ENCODE assay signal across 18 cellular contexts in genomic region chr3:191358929-191359328, GRCh38. TPM values are rescaled to one million over a fixed set of nuclear protein-coding genes. Genes with fewer than 3 reads are reported as not detected.
A peak's percentile ranks its signal among the peaks of the same experiment; 100 is the strongest.
DNase-seq lines count a peak whose midpoint lies in the region; ATAC-seq and TF ChIP-seq lines count a peak whose summit lies in the region.
"Had no signal": no experiment of that assay in that cellular context is flagged by ENCODE, and none has a peak within 500 bp of the region (broad histone marks: within the 10 kb centered on the region; RNA-seq: fewer than 3 reads in every experiment).

No MANE protein-coding gene starts in this region.

- H3K4me3 Mint-ChIP-seq in activated T-cell treated with anti-CD3 and anti-CD28 coated beads, Interleukin-2, amount 50 U/mL, for 72 hours = peak overlapping the region in 1 of 2 donors; percentile 62
- peak overlapping the region; percentile 12; the same call in 1 of the 2 replicates for H3K4me3 Mint-ChIP-seq in WTC11
- peak overlapping the region; percentile 4 to 43 for H3K4me3 Mint-ChIP-seq in stimulated activated naive B cell treated with anti-CD40 and anti-IgM and Interleukin-4, amounts not matched to agents 10 μg/mL and 1 μg/mL and 100 μg/mL, for 72 hours
- H3K4me3 Mint-ChIP-seq: activated CD4-positive, alpha-beta memory T cell treated with anti-CD3 and anti-CD28 coated beads, Interleukin-2, amount 10 ng/mL, durations not matched to agents 7 days and 5 days; activated naive CD8-positive, alpha-beta T cell; neural crest cell had no signal

- POLR2A ChIA-PET in WTC11 (lab: Charles Lee) = no interaction called here

- CTCF ChIA-PET in WTC11 (lab: Charles Lee) = interaction anchor here (1.7 kb wide), 1 partner anchor 115 kb away, joined by 4 read pairs; no protein-coding TSS in a partner anchor

- H4K20me1 ChIP-seq in GM23248 (ENCODE audit: insufficient read depth) = no peaks in the 10 kb centered on the region

- ATAC-seq in activated T-cell treated with anti-CD3 and anti-CD28 coated beads, Interleukin-2, amount 50 U/mL, for 72 hours (replicated peaks in 1 of 2) = peak in 1 of 2 donors; percentile 51
- ATAC-seq in HG02852 (IDR thresholded peaks at IDR 0.05; ENCODE audit: unreplicated experiment) (peak; percentile 39), WTC11 (peak; percentile 58), aorta (ENCODE audit: low FRiP score) (no peak), HG03469 (IDR thresholded peaks at IDR 0.05; ENCODE audit: unreplicated experiment) (no peak)
- ATAC-seq in stimulated activated naive B cell treated with anti-CD40 and anti-IgM and Interleukin-4, amounts not matched to agents 10 μg/mL and 1 μg/mL and 100 μg/mL, for 72 hours (replicated peaks) = peak; percentile 51 to 66

- peaks cover 86% of the 10 kb centered on the region for H3K79me2 ChIP-seq in GM23248 (ENCODE audit: insufficient read depth)

- H3K9me2 ChIP-seq in GM23248 (ENCODE audit: insufficient read depth) = no peaks in the 10 kb centered on the region

- H3K36me3 ChIP-seq in aorta (ENCODE audit: control insufficient read depth in 1 of 2, insufficient read depth in 2 of 2, low read length in 1 of 2) (peaks cover 7 to 11% of the 10 kb centered on the region in 2 donors), GM23248 (ENCODE audit: low read depth) (peaks cover 52% of the 10 kb centered on the region)

- H3K27ac ChIP-seq in aorta (ENCODE audit: low read depth in 1 of 2, low read length in 2 of 2) (no peak overlapping the region), GM23248 (no peak overlapping the region)
- H3K27ac ChIP-seq: KMS-11, PC-9 had no signal

- intact Hi-C loops in aorta (cut with DNase I) = no loop called here

- H3K9me3 Mint-ChIP-seq in activated T-cell treated with anti-CD3 and anti-CD28 coated beads, Interleukin-2, amount 50 U/mL, for 72 hours = no peaks in the 10 kb centered on the region
- no peaks in the 10 kb centered on the region for H3K9me3 Mint-ChIP-seq in WTC11
- H3K9me3 Mint-ChIP-seq in stimulated activated naive B cell treated with anti-CD40 and anti-IgM and Interleukin-4, amounts not matched to agents 10 μg/mL and 1 μg/mL and 100 μg/mL, for 72 hours = no peaks in the 10 kb centered on the region
- H3K9me3 Mint-ChIP-seq: activated CD4-positive, alpha-beta memory T cell treated with anti-CD3 and anti-CD28 coated beads, Interleukin-2, amount 10 ng/mL, durations not matched to agents 7 days and 5 days; neural crest cell had no signal

- H3K4me2 ChIP-seq in GM23248 (ENCODE audit: unreplicated experiment) = no peak overlapping the region
- H3K4me2 ChIP-seq: KMS-11 had no signal

- peaks cover 16% of the 10 kb centered on the region for H3K4me1 Mint-ChIP-seq in activated T-cell treated with anti-CD3 and anti-CD28 coated beads, Interleukin-2, amount 50 U/mL, for 72 hours (ENCODE audit: low read depth)
- H3K4me1 Mint-ChIP-seq in WTC11 = peaks cover 71% of the 10 kb centered on the region
- peaks cover 32 to 41% of the 10 kb centered on the region in 2 donors for H3K4me1 Mint-ChIP-seq in stimulated activated naive B cell treated with anti-CD40 and anti-IgM and Interleukin-4, amounts not matched to agents 10 μg/mL and 1 μg/mL and 100 μg/mL, for 72 hours

- no peak overlapping the region for H2AFZ ChIP-seq in GM23248
- H2AFZ ChIP-seq: PC-9 had no signal

- no peak for DNase-seq in activated T-cell treated with anti-CD3 and anti-CD28 coated beads, Interleukin-2, amount 50 U/mL, for 72 hours
- no peak for DNase-seq in activated T-cell treated with anti-CD3 and anti-CD28 coated beads, Interleukin-2, amount 50 U/mL, for 1 hour
- no peak for DNase-seq in WTC11 (ENCODE audit: low spot score)
- DNase-seq in stimulated activated naive B cell treated with anti-CD40 and anti-IgM and Interleukin-4, amounts not matched to agents 10 μg/mL and 1 μg/mL and 100 μg/mL, for 72 hours = no peak
- no peak for DNase-seq in aorta
- no peak for DNase-seq in GM23248
- DNase-seq: activated CD4-positive, alpha-beta memory T cell treated with anti-CD3 and anti-CD28 coated beads, Interleukin-2, amount 10 ng/mL, durations not matched to agents 7 days and 5 days; DMS 273 treated with DMSO at 0.1 percent for 48 hours; kidney glomerular epithelial cell; PC-9; T-helper 2 cell had no signal

- WGBS in aorta, 2 donors = 92 to 95% methylated on average over 2 of the region's 2 CpGs
- WGBS in GM23248 (ENCODE audit: low coverage in 1 of 2, low lambda C conversion rate in 2 of 2, missing lambda C conversion rate in 2 of 2), 2 experiments = 75 to 76% methylated on average over 2 of the region's 2 CpGs

- in situ Hi-C loops in GM23248 (cut with MboI) = no loop called here

- peaks cover 0 to 2% of the 10 kb centered on the region in 2 donors for H3K4me1 ChIP-seq in aorta (ENCODE audit: control insufficient read depth in 1 of 2, insufficient read depth in 2 of 2, low read length in 2 of 2)
- peaks cover 23% of the 10 kb centered on the region for H3K4me1 ChIP-seq in GM23248 (ENCODE audit: insufficient read depth)

- H3K27ac Mint-ChIP-seq in activated T-cell treated with anti-CD3 and anti-CD28 coated beads, Interleukin-2, amount 50 U/mL, for 72 hours = peak overlapping the region; percentile 39
- peak overlapping the region; percentile 83 for H3K27ac Mint-ChIP-seq in WTC11
- peak overlapping the region; percentile 27 for H3K27ac Mint-ChIP-seq in stimulated activated naive B cell treated with anti-CD40 and anti-IgM and Interleukin-4, amounts not matched to agents 10 μg/mL and 1 μg/mL and 100 μg/mL, for 72 hours
- H3K27ac Mint-ChIP-seq: activated CD4-positive, alpha-beta memory T cell treated with anti-CD3 and anti-CD28 coated beads, Interleukin-2, amount 10 ng/mL, durations not matched to agents 7 days and 5 days; activated naive CD8-positive, alpha-beta T cell had no signal

- no peak overlapping the region for H3K9ac ChIP-seq in GM23248
- H3K9ac ChIP-seq: KMS-11 had no signal

- peaks cover 31% of the 10 kb centered on the region for H3F3A ChIP-seq in GM23248 (ENCODE audit: insufficient read depth)

- TF ChIP-seq CTCF in WTC11 (IDR thresholded peaks at IDR 0.05) = no peak

- peaks cover 0 to 2% of the 10 kb centered on the region in 2 donors for H3K36me3 Mint-ChIP-seq in activated T-cell treated with anti-CD3 and anti-CD28 coated beads, Interleukin-2, amount 50 U/mL, for 72 hours (ENCODE audit: insufficient read depth in 2 of 2)
- H3K36me3 Mint-ChIP-seq in WTC11 = peaks cover 21% of the 10 kb centered on the region
- H3K36me3 Mint-ChIP-seq in stimulated activated naive B cell treated with anti-CD40 and anti-IgM and Interleukin-4, amounts not matched to agents 10 μg/mL and 1 μg/mL and 100 μg/mL, for 72 hours = peaks cover 31 to 54% of the 10 kb centered on the region in 2 donors
- H3K36me3 Mint-ChIP-seq: activated naive CD8-positive, alpha-beta T cell had no signal

- H3K27me3 Mint-ChIP-seq in activated T-cell treated with anti-CD3 and anti-CD28 coated beads, Interleukin-2, amount 50 U/mL, for 72 hours (ENCODE audit: low read depth) = no peaks in the 10 kb centered on the region
- H3K27me3 Mint-ChIP-seq in WTC11 (ENCODE audit: low read depth) = no peaks in the 10 kb centered on the region
- no peaks in the 10 kb centered on the region for H3K27me3 Mint-ChIP-seq in stimulated activated naive B cell treated with anti-CD40 and anti-IgM and Interleukin-4, amounts not matched to agents 10 μg/mL and 1 μg/mL and 100 μg/mL, for 72 hours
- H3K27me3 Mint-ChIP-seq: activated CD4-positive, alpha-beta memory T cell treated with anti-CD3 and anti-CD28 coated beads, Interleukin-2, amount 10 ng/mL, durations not matched to agents 7 days and 5 days; activated naive CD8-positive, alpha-beta T cell had no signal

- H3K27me3 ChIP-seq in aorta (ENCODE audit: control insufficient read depth in 1 of 2, insufficient read depth in 2 of 2, low read length in 1 of 2) (no peaks in the 10 kb centered on the region), GM23248 (replicated peaks; ENCODE audit: insufficient read depth) (no peaks in the 10 kb centered on the region)

- H3K4me3 ChIP-seq in aorta (ENCODE audit: low read length in 2 of 2) (no peak overlapping the region), GM23248 (no peak overlapping the region)
- H3K4me3 ChIP-seq: PC-9 had no signal

- H3K9me3 ChIP-seq in aorta (ENCODE audit: control insufficient read depth, low read length) (no peaks in the 10 kb centered on the region), GM23248 (ENCODE audit: low read depth) (no peaks in the 10 kb centered on the region)

TF ChIP-seq in WTC11, 78 proteins besides CTCF, POLR2A, EP300 and RAD21 (continues in another document):
- no peak for TF ChIP-seq TEAD4 (CRISPR knock-in tag; IDR thresholded peaks at IDR 0.05)
- TF ChIP-seq IRF1 (CRISPR knock-in tag; IDR thresholded peaks at IDR 0.05) = no peak

RNA-seq across cellular contexts. Expression of gene UTS2B, which starts 28.6 kb away (rescaled TPM):
- not detected for total RNA-seq in activated T-cell treated with anti-CD3 and anti-CD28 coated beads, Interleukin-2, amount 50 U/mL, for 72 hours
- total RNA-seq in WTC11 (2021) = 0.55 to 0.57 TPM in 2 of 3 replicates, not detected in the other
- under 1 TPM; 0.42 to 0.78 TPM for total RNA-seq in aorta
- polyA plus RNA-seq in aorta = 1 to 10 TPM in 1 of 2 donors, under 1 TPM in 1; 0.15 to 2.8 TPM
- total RNA-seq in GM23248 (2014; rRNA removed; shearing (Covaris generic)) = under 0.01 and 0.22 TPM in 2 replicates
- 0.23 and 0.61 TPM in 2 replicates for polyA plus RNA-seq in GM23248 (2016; fragmentation: Nextera tagmentation; extraction: Ambion mirVana)
- total RNA-seq: activated CD4-positive, alpha-beta memory T cell treated with anti-CD3 and anti-CD28 coated beads, Interleukin-2, amount 10 ng/mL, durations not matched to agents 7 days and 5 days; dermis microvascular lymphatic vessel endothelial cell; skeletal muscle tissue had no signal

RNA-seq across cellular contexts. Expression of gene CCDC50, which starts 29.7 kb away (rescaled TPM):
- total RNA-seq in activated T-cell treated with anti-CD3 and anti-CD28 coated beads, Interleukin-2, amount 50 U/mL, for 72 hours = 10 to 100 TPM; 29.4 to 35.9 TPM
- total RNA-seq in WTC11 (2021) = 31.6 to 35.4 TPM (median 33.1 TPM) in 3 replicates
- total RNA-seq in aorta = 100 to 1,000 TPM in 1 of 2 donors, 10 to 100 TPM in 1; 95.8 to 129 TPM
- 10 to 100 TPM; 34.3 to 35.1 TPM for polyA plus RNA-seq in aorta
- 68.6 and 80.7 TPM in 2 replicates for total RNA-seq in GM23248 (2014; rRNA removed; shearing (Covaris generic))
- polyA plus RNA-seq in GM23248 (2016; fragmentation: Nextera tagmentation; extraction: Ambion mirVana) = 61.8 and 63.0 TPM in 2 replicates

Comparison
In these comparisons a context has a peak if more than half of its experiments do, and no peak if none do; other contexts are left out.
1. ATAC-seq: peak in HG02852 (single experiment), WTC11 (single experiment) and stimulated activated naive B cell treated with anti-CD40 and anti-IgM and Interleukin-4, amounts not matched to agents 10 μg/mL and 1 μg/mL and 100 μg/mL, for 72 hours (2 of 2); none in aorta (single experiment) and HG03469 (single experiment).
2. H3K27ac Mint-ChIP-seq: peak in every context shown above with its lines; median percentile 83 in WTC11; 39 in activated T-cell treated with anti-CD3 and anti-CD28 coated beads, Interleukin-2, amount 50 U/mL, for 72 hours; 27 in stimulated activated naive B cell treated with anti-CD40 and anti-IgM and Interleukin-4, amounts not matched to agents 10 μg/mL and 1 μg/mL and 100 μg/mL, for 72 hours.